Comparison of ENCODE assay signal across 23 cellular contexts in genomic region chr11:122813176-122813917, GRCh38. TPM values are rescaled to one million over a fixed set of nuclear protein-coding genes. Genes with fewer than 3 reads are reported as not detected.
"Had no signal": no experiment of that assay in that cellular context is flagged by ENCODE, and none has a peak within 500 bp of the region (broad histone marks: within the 10 kb centered on the region; RNA-seq: fewer than 3 reads in every experiment).

No MANE protein-coding gene starts in this region.

- H3K9me3 ChIP-seq: right lobe of liver, stomach, suprapubic skin, tibial nerve had no signal

- H3K27me3 ChIP-seq: brain microvascular endothelial cell, foreskin keratinocyte, right lobe of liver, stomach, suprapubic skin, tibial nerve had no signal

- H3K9me3 Mint-ChIP-seq: activated naive CD4-positive, alpha-beta T cell treated with anti-CD3 and anti-CD28 coated beads for 36 hours; activated T-cell treated with anti-CD3 and anti-CD28 coated beads, Interleukin-2, amount 50 U/mL, for 4 hours; dendritic cell treated with granulocyte-macrophage colony-stimulating factor and Interleukin-4, amounts not matched to agents 40 ng/mL and 50 ng/mL, for 4 days; natural killer cell had no signal

- DNase-seq: activated CD4-positive, alpha-beta T cell treated with anti-CD3 and anti-CD28 coated beads, Interleukin-2, amount 50 U/mL, for 48 hours; activated CD8-positive, alpha-beta memory T cell treated with anti-CD3 and anti-CD28 coated beads, Interleukin-2, amount 50 U/mL, for 48 hours; activated naive CD4-positive, alpha-beta T cell treated with anti-CD3 and anti-CD28 coated beads for 36 hours; activated naive CD8-positive, alpha-beta T cell treated with anti-CD3 and anti-CD28 coated beads, Interleukin-2, amount 50 U/mL, for 24 hours; activated T-cell treated with anti-CD3 and anti-CD28 coated beads, Interleukin-2, amount 50 U/mL, for 4 hours; brain microvascular endothelial cell; effector CD4-positive, alpha-beta T cell; foreskin keratinocyte; kidney glomerular epithelial cell; left ventricle myocardium superior; mammary epithelial cell; midbrain; natural killer cell; right lobe of liver; stimulated activated CD4-positive, alpha-beta T cell treated with anti-CD3 and anti-CD28 coated beads, Interleukin-1b, Interleukin-23, amount 100 ng/mL, for 48 hours; stomach; T-helper 1 cell; WERI-Rb-1 had no signal

- H3K4me3 Mint-ChIP-seq: activated naive CD4-positive, alpha-beta T cell treated with anti-CD3 and anti-CD28 coated beads for 36 hours; activated naive CD8-positive, alpha-beta T cell treated with anti-CD3 and anti-CD28 coated beads, Interleukin-2, amount 50 U/mL, for 24 hours; activated T-cell treated with anti-CD3 and anti-CD28 coated beads, Interleukin-2, amount 50 U/mL, for 4 hours; dendritic cell treated with granulocyte-macrophage colony-stimulating factor and Interleukin-4, amounts not matched to agents 40 ng/mL and 50 ng/mL, for 4 days; natural killer cell had no signal

- H3K27ac ChIP-seq: brain microvascular endothelial cell, foreskin keratinocyte, right lobe of liver, skin epidermis, stomach, suprapubic skin, tibial nerve, WERI-Rb-1 had no signal

- H3K27ac Mint-ChIP-seq: activated naive CD4-positive, alpha-beta T cell treated with anti-CD3 and anti-CD28 coated beads for 36 hours; activated naive CD8-positive, alpha-beta T cell treated with anti-CD3 and anti-CD28 coated beads, Interleukin-2, amount 50 U/mL, for 24 hours; dendritic cell treated with granulocyte-macrophage colony-stimulating factor and Interleukin-4, amounts not matched to agents 40 ng/mL and 50 ng/mL, for 4 days had no signal

- H3K4me3 ChIP-seq: right lobe of liver, skin epidermis, stomach, suprapubic skin, tibial nerve had no signal

- ATAC-seq: activated naive CD8-positive, alpha-beta T cell treated with anti-CD3 and anti-CD28 coated beads, Interleukin-2, amount 50 U/mL, for 24 hours; activated T-cell treated with anti-CD3 and anti-CD28 coated beads, Interleukin-2, amount 50 U/mL, for 4 hours; foreskin keratinocyte; left ventricle myocardium superior; right lobe of liver had no signal

- H3K27me3 Mint-ChIP-seq: activated naive CD8-positive, alpha-beta T cell treated with anti-CD3 and anti-CD28 coated beads, Interleukin-2, amount 50 U/mL, for 24 hours had no signal

- H3K4me1 ChIP-seq: right lobe of liver had no signal

- H3K36me3 ChIP-seq: right lobe of liver, suprapubic skin, tibial nerve, WERI-Rb-1 had no signal

- H3K36me3 Mint-ChIP-seq: natural killer cell had no signal

RNA-seq across cellular contexts. Expression of gene CRTAM, which starts 25.0 kb away (rescaled TPM):
- total RNA-seq: foreskin keratinocyte, glomerular endothelial cell, left ventricle myocardium superior had no signal
- polyA plus RNA-seq: foreskin keratinocyte had no signal
